In genomic region chr2:69464575-69464974, GRCh38 we compare ENCODE assay signal across 12 cellular contexts. TPM values are rescaled to one million over a fixed set of nuclear protein-coding genes. Genes with fewer than 3 reads are reported as not detected.
DNase-seq lines count a peak whose midpoint lies in the region; ATAC-seq and TF ChIP-seq lines count a peak whose summit lies in the region.
"Had no signal": no experiment of that assay in that cellular context is flagged by ENCODE, and none has a peak within 500 bp of the region (broad histone marks: within the 10 kb centered on the region; RNA-seq: fewer than 3 reads in every experiment).

No MANE protein-coding gene starts in this region.

- H3K4me2 ChIP-seq in PC-3 (ENCODE audit: low read length) (no peak overlapping the region), neural progenitor cell (no peak overlapping the region)

- no peaks in the 10 kb centered on the region for H3K9me2 ChIP-seq in PC-3 (replicated peaks; ENCODE audit: low read length)

- no peaks in the 10 kb centered on the region for H3K27me3 ChIP-seq in CD8-positive, alpha-beta memory T cell (ENCODE audit: insufficient read depth, low read length, poor library complexity, severe bottlenecking)
- no peaks in the 10 kb centered on the region for H3K27me3 ChIP-seq in PC-3 (ENCODE audit: low read length)
- no peaks in the 10 kb centered on the region for H3K27me3 ChIP-seq in neural progenitor cell

- H3K4me3 Mint-ChIP-seq in CD8-positive, alpha-beta memory T cell, result no peak overlapping the region
- H3K4me3 Mint-ChIP-seq in neural progenitor cell, result no peak overlapping the region

- no peak for ATAC-seq in PC-3
- no peak for ATAC-seq in HG03457 (IDR thresholded peaks at IDR 0.05; ENCODE audit: unreplicated experiment)
- ATAC-seq in GM21447 (IDR thresholded peaks at IDR 0.05; ENCODE audit: unreplicated experiment), result no peak

- H3K9ac ChIP-seq in PC-3 (ENCODE audit: low read length), result no peak overlapping the region
- no peak overlapping the region for H3K9ac ChIP-seq in neural progenitor cell

- H3K9me3 ChIP-seq in CD8-positive, alpha-beta memory T cell (ENCODE audit: low read length), result no peaks in the 10 kb centered on the region
- no peaks in the 10 kb centered on the region for H3K9me3 ChIP-seq in PC-3 (ENCODE audit: low read length)
- no peaks in the 10 kb centered on the region for H3K9me3 ChIP-seq in neural progenitor cell (ENCODE audit: low read depth)

- TF ChIP-seq CTCF in PC-3 (conservative IDR thresholded peaks at IDR 0.05; ENCODE audit: low read depth, low read length) (no peak), fibroblast of villous mesenchyme (IDR thresholded peaks at IDR 0.05; ENCODE audit: insufficient read depth, low read depth, low read length) (no peak), neural progenitor cell (IDR thresholded peaks at IDR 0.05) (no peak)

- H4K20me1 ChIP-seq in PC-3 (ENCODE audit: low read length), result no peaks in the 10 kb centered on the region
- H4K20me1 ChIP-seq in neural progenitor cell (ENCODE audit: low read depth), result no peaks in the 10 kb centered on the region

- H3K4me3 ChIP-seq in CD8-positive, alpha-beta memory T cell (ENCODE audit: low read length), result no peak overlapping the region
- H3K4me3 ChIP-seq in PC-3 (ENCODE audit: low read length) (no peak overlapping the region), fibroblast of villous mesenchyme (ENCODE audit: low read depth, low read length) (no peak overlapping the region), neural progenitor cell (no peak overlapping the region)

- intact Hi-C loops in PC-3 (cut with micrococcal nuclease), result no loop called here
- intact Hi-C loops in posterior vena cava (cut with DNase I), result no loop called here

- no peaks in the 10 kb centered on the region for H3K9me3 Mint-ChIP-seq in CD8-positive, alpha-beta memory T cell
- no peaks in the 10 kb centered on the region for H3K9me3 Mint-ChIP-seq in neural progenitor cell

- no peaks in the 10 kb centered on the region for H3K27me3 Mint-ChIP-seq in CD8-positive, alpha-beta memory T cell
- H3K27me3 Mint-ChIP-seq in neural progenitor cell (ENCODE audit: insufficient read depth, low read depth), result no peaks in the 10 kb centered on the region

- DNase-seq in CD8-positive, alpha-beta memory T cell, result no peak
- no peak for DNase-seq in PC-3
- DNase-seq in fibroblast of villous mesenchyme (ENCODE audit: low read depth), result peak; percentile 92
- DNase-seq in posterior vena cava (ENCODE audit: low spot score), result peak; percentile 88
- DNase-seq in neural progenitor cell (ENCODE audit: low spot score), result no peak
- DNase-seq in MV-4-11 (lab: John Stamatoyannopoulos, UW), result no peak
- DNase-seq: occipital lobe; stimulated activated CD4-positive, alpha-beta T cell treated with anti-CD3 and anti-CD28 coated beads, Interleukin-4, amount 100 ng/mL, for 4 hours; T-helper 2 cell had no signal

- no peak overlapping the region for H2AFZ ChIP-seq in PC-3 (ENCODE audit: low read length)
- no peak overlapping the region for H2AFZ ChIP-seq in neural progenitor cell (replicated peaks)

- H3K27ac ChIP-seq in CD8-positive, alpha-beta memory T cell (ENCODE audit: low read depth, low read length), result no peak overlapping the region
- H3K27ac ChIP-seq in PC-3 (ENCODE audit: low read length), result no peak overlapping the region
- no peak overlapping the region for H3K27ac ChIP-seq in neural progenitor cell
- H3K27ac ChIP-seq: HL-60 had no signal

- peaks cover 0 to 74% (median 24%) of the 10 kb centered on the region in 3 donors for H3K36me3 Mint-ChIP-seq in CD8-positive, alpha-beta memory T cell
- H3K36me3 Mint-ChIP-seq in neural progenitor cell, result peaks cover 21% of the 10 kb centered on the region

- BruUV-seq in PC-3 (replicated peaks; lab: Mats Ljungman, UMichigan), result TSS peak; percentile 5

- H3F3A ChIP-seq in PC-3 (ENCODE audit: low read length, unreplicated experiment), result no peaks in the 10 kb centered on the region
- H3F3A ChIP-seq in neural progenitor cell (ENCODE audit: low read depth), result no peaks in the 10 kb centered on the region

- no peaks in the 10 kb centered on the region for H3K79me2 ChIP-seq in PC-3 (ENCODE audit: low read length)
- H3K79me2 ChIP-seq in neural progenitor cell (ENCODE audit: low read depth), result no peaks in the 10 kb centered on the region

- peak overlapping the region in 5 of 8 donors; percentile 42 to 76 (median 63) for H3K27ac Mint-ChIP-seq in CD8-positive, alpha-beta memory T cell
- no peak overlapping the region for H3K27ac Mint-ChIP-seq in neural progenitor cell

- H3K4me1 Mint-ChIP-seq in CD8-positive, alpha-beta memory T cell, result peaks cover 11 to 12% (median 12%) of the 10 kb centered on the region in 3 donors
- H3K4me1 Mint-ChIP-seq in neural progenitor cell, result no peaks in the 10 kb centered on the region

- POLR2A ChIA-PET in CD8-positive, alpha-beta memory T cell (lab: Charles Lee), result no interaction called here
- POLR2A ChIA-PET in PC-3 (lab: Charles Lee; ENCODE audit: unreplicated experiment), result no interaction called here

- CTCF ChIA-PET in CD8-positive, alpha-beta memory T cell (lab: Charles Lee), result interaction anchor here (1.4 kb wide), 1 partner anchor 27 kb away, joined by 3 read pairs; the partner anchor contains the start of gene NFU1
- CTCF ChIA-PET in PC-3 (lab: Charles Lee), result no interaction called here

- H3K4me1 ChIP-seq in CD8-positive, alpha-beta memory T cell (ENCODE audit: insufficient read depth, low read length), result no peaks in the 10 kb centered on the region
- H3K4me1 ChIP-seq in PC-3 (ENCODE audit: insufficient read depth, low read length), result no peaks in the 10 kb centered on the region
- H3K4me1 ChIP-seq in neural progenitor cell, result no peaks in the 10 kb centered on the region

- peaks cover 11% of the 10 kb centered on the region for H3K36me3 ChIP-seq in CD8-positive, alpha-beta memory T cell (ENCODE audit: insufficient read depth, low read length)
- H3K36me3 ChIP-seq in PC-3 (ENCODE audit: low read depth, low read length) (no peaks in the 10 kb centered on the region), neural progenitor cell (no peaks in the 10 kb centered on the region)

RNA-seq across cellular contexts. Expression of gene NFU1, which starts 27.3 kb away (rescaled TPM):
- total RNA-seq in CD8-positive, alpha-beta memory T cell, result 10 to 100 TPM; 40.4 to 43.2 TPM
- polyA plus RNA-seq in CD8-positive, alpha-beta memory T cell, result 78.3 TPM
- total RNA-seq in PC-3 (2014; rRNA removed), result 38.8 and 45.6 TPM in 2 replicates
- total RNA-seq in fibroblast of villous mesenchyme, result 56.4 and 61.7 TPM in 2 replicates
- total RNA-seq in posterior vena cava, result 10 to 100 TPM; 35.3 to 44.0 TPM
- total RNA-seq in neural progenitor cell (ENCODE audit: low replicate concordance), result 48.1 and 74.3 TPM in 2 replicates

Comparison
In these comparisons a context has a peak if more than half of its experiments do, and no peak if none do; other contexts are left out.
1. DNase-seq: peak in fibroblast of villous mesenchyme (single experiment) and posterior vena cava (single experiment); none in CD8-positive, alpha-beta memory T cell (0 of 5), PC-3 (single experiment), neural progenitor cell (single experiment) and MV-4-11 (single experiment).